In genomic region chr2:105455488-105455991, GRCh38 we compare ENCODE assay signal across 9 cellular contexts. TPM values are rescaled to one million over a fixed set of nuclear protein-coding genes. Genes with fewer than 3 reads are reported as not detected.
DNase-seq lines count a peak whose midpoint lies in the region; ATAC-seq, FAIRE-seq and TF ChIP-seq lines count a peak whose summit lies in the region.
"Had no signal": no experiment of that assay in that cellular context is flagged by ENCODE, and none has a peak within 500 bp of the region (broad histone marks: within the 10 kb centered on the region; RNA-seq: fewer than 3 reads in every experiment).

No MANE protein-coding gene starts in this region.

- in situ Hi-C loops in HepG2 (cut with HindIII; ENCODE audit: extremely low pct_ligation_motif_present, low pct_unique_long_range_greater_than_20kb), result no loop called here

- H3K9ac ChIP-seq in adipocyte (ENCODE audit: low read length) (peak overlapping the region; percentile 68), HepG2 (ENCODE audit: insufficient read depth, low read depth, low read length) (no peak overlapping the region)

- H3K4me1 Mint-ChIP-seq in CD4-positive, alpha-beta T cell (ENCODE audit: low read depth), result no peaks in the 10 kb centered on the region
- no peaks in the 10 kb centered on the region for H3K4me1 Mint-ChIP-seq in activated CD8-positive, alpha-beta T cell treated with anti-CD3 and anti-CD28 coated beads, Interleukin-2, amount 10 ng/mL, durations not matched to agents 7 days and 5 days (ENCODE audit: low read depth)

- H3K27me3 ChIP-seq in adipocyte (replicated peaks; ENCODE audit: control insufficient read depth, insufficient read depth, low read length), result no peaks in the 10 kb centered on the region
- H3K27me3 ChIP-seq in HepG2 (ENCODE audit: control insufficient read depth in 1 of 2, insufficient read depth in 2 of 2, low read length in 2 of 2), result no peaks in the 10 kb centered on the region; a peak in 1 of 5 replicates
- H3K27me3 ChIP-seq in CD4-positive, alpha-beta T cell (ENCODE audit: control insufficient read depth, insufficient read depth, low read length), result peaks cover 3% of the 10 kb centered on the region
- H3K27me3 ChIP-seq: neutrophil had no signal

- no peak overlapping the region for H2AFZ ChIP-seq in HepG2 (ENCODE audit: low read length)

- H3K9me3 Mint-ChIP-seq in CD4-positive, alpha-beta T cell, result no peaks in the 10 kb centered on the region
- no peaks in the 10 kb centered on the region for H3K9me3 Mint-ChIP-seq in activated CD8-positive, alpha-beta T cell treated with anti-CD3 and anti-CD28 coated beads, Interleukin-2, amount 10 ng/mL, durations not matched to agents 7 days and 5 days (ENCODE audit: insufficient read depth)

- H3K27me3 Mint-ChIP-seq in CD4-positive, alpha-beta T cell, result peaks cover 8% of the 10 kb centered on the region
- peaks cover 16% of the 10 kb centered on the region for H3K27me3 Mint-ChIP-seq in activated CD8-positive, alpha-beta T cell treated with anti-CD3 and anti-CD28 coated beads, Interleukin-2, amount 10 ng/mL, durations not matched to agents 7 days and 5 days (ENCODE audit: low read depth)

- no peaks in the 10 kb centered on the region for H4K20me1 ChIP-seq in HepG2 (ENCODE audit: insufficient read depth, low read length)

- no TSS peak for BruUV-seq in HepG2 (replicated peaks; lab: Mats Ljungman, UMichigan)

- no peak overlapping the region for H3K4me2 ChIP-seq in HepG2 (ENCODE audit: low read depth, low read length)

- H3K4me3 Mint-ChIP-seq in CD4-positive, alpha-beta T cell, result no peak overlapping the region
- no peak overlapping the region for H3K4me3 Mint-ChIP-seq in activated CD8-positive, alpha-beta T cell treated with anti-CD3 and anti-CD28 coated beads, Interleukin-2, amount 10 ng/mL, durations not matched to agents 7 days and 5 days

- H3K36me3 ChIP-seq in adipocyte (ENCODE audit: control insufficient read depth, insufficient read depth, low read length, severe bottlenecking) (no peaks in the 10 kb centered on the region), HepG2 (replicated peaks in 1 of 2; ENCODE audit: control insufficient read depth in 1 of 2, insufficient read depth in 2 of 2, low read length in 2 of 2) (no peaks in the 10 kb centered on the region)
- H3K36me3 ChIP-seq: neutrophil had no signal

- no peaks in the 10 kb centered on the region for H3K79me2 ChIP-seq in HepG2 (ENCODE audit: insufficient read depth, low read length)

- no peak for TF ChIP-seq POLR2A in HepG2 (IDR thresholded peaks at IDR 0.05; ENCODE audit: insufficient read depth in 1 of 2, low read depth in 2 of 2, low read length in 2 of 2)

- H3K36me3 Mint-ChIP-seq in CD4-positive, alpha-beta T cell (ENCODE audit: low read depth), result no peaks in the 10 kb centered on the region
- no peaks in the 10 kb centered on the region for H3K36me3 Mint-ChIP-seq in activated CD8-positive, alpha-beta T cell treated with anti-CD3 and anti-CD28 coated beads, Interleukin-2, amount 10 ng/mL, durations not matched to agents 7 days and 5 days (ENCODE audit: low read depth)

- H3K4me1 ChIP-seq in adipocyte (ENCODE audit: control insufficient read depth, insufficient read depth, low read length), result peaks cover 34% of the 10 kb centered on the region
- H3K4me1 ChIP-seq in HepG2 (ENCODE audit: insufficient read depth, low read length), result peaks cover 17% of the 10 kb centered on the region

- 0% methylated on average over 3 of the region's 3 CpGs for WGBS in HepG2 (ENCODE audit: low lambda C conversion rate)

- TF ChIP-seq EP300 in HepG2 (IDR thresholded peaks at IDR 0.05; ENCODE audit: low read depth in 2 of 2, low read length in 2 of 2) (peak in 1 of 2 experiments; percentile 46; a peak in 1 of 4 replicates), HepG2 (CRISPR knock-in tag; IDR thresholded peaks at IDR 0.05; ENCODE audit: borderline replicate concordance) (peak; percentile 25; the same call in 1 of the 2 replicates)

- H3K27ac ChIP-seq in HepG2 (ENCODE audit: extremely low read length, insufficient read depth, low read length), result no peak overlapping the region
- no peak overlapping the region for H3K27ac ChIP-seq in CD4-positive, alpha-beta T cell (ENCODE audit: low read depth, low read length)
- H3K27ac ChIP-seq: neutrophil had no signal

- no peak overlapping the region for H3K27ac Mint-ChIP-seq in CD4-positive, alpha-beta T cell
- H3K27ac Mint-ChIP-seq in activated CD8-positive, alpha-beta T cell treated with anti-CD3 and anti-CD28 coated beads, Interleukin-2, amount 10 ng/mL, durations not matched to agents 7 days and 5 days, result no peak overlapping the region

- ATAC-seq in HepG2, result peak; percentile 64
- ATAC-seq in CD4-positive, alpha-beta T cell (ENCODE audit: poor library complexity), result no peak
- no peak for ATAC-seq in activated CD8-positive, alpha-beta T cell treated with anti-CD3 and anti-CD28 coated beads, Interleukin-2, amount 10 ng/mL, durations not matched to agents 7 days and 5 days

- H3K9me3 ChIP-seq in adipocyte (ENCODE audit: control insufficient read depth, low read length) (no peaks in the 10 kb centered on the region), HepG2 (ENCODE audit: low read length) (no peaks in the 10 kb centered on the region)
- no peaks in the 10 kb centered on the region for H3K9me3 ChIP-seq in CD4-positive, alpha-beta T cell (ENCODE audit: control insufficient read depth, low read length)
- H3K9me3 ChIP-seq: neutrophil had no signal

- CTCF ChIA-PET in HepG2 (lab: Yijun Ruan, JAX; ENCODE audit: low intra/inter-chr PET ratio, low total read pairs), result no interaction called here
- CTCF ChIA-PET in CD4-positive, alpha-beta T cell (lab: Charles Lee), result no interaction called here
- CTCF ChIA-PET in activated CD8-positive, alpha-beta T cell treated with anti-CD3 and anti-CD28 coated beads, Interleukin-2, amount 10 ng/mL, durations not matched to agents 7 days and 5 days (lab: Charles Lee), result interaction anchor here (2.4 kb wide), 1 partner anchor 65 kb away, joined by 5 read pairs; no protein-coding TSS in a partner anchor

- FAIRE-seq in HepG2 (lab: Jason Lieb, UNC), result peak; percentile 12

- POLR2A ChIA-PET in HepG2 (lab: Yijun Ruan, JAX), result no interaction called here
- POLR2A ChIA-PET in CD4-positive, alpha-beta T cell (lab: Charles Lee), result no interaction called here
- POLR2A ChIA-PET in activated CD8-positive, alpha-beta T cell treated with anti-CD3 and anti-CD28 coated beads, Interleukin-2, amount 10 ng/mL, durations not matched to agents 7 days and 5 days (lab: Charles Lee), result no interaction called here

- no peak for TF ChIP-seq RAD21 in HepG2 (CRISPR knock-in tag; IDR thresholded peaks at IDR 0.05)

- no peak for TF ChIP-seq CTCF in HepG2 (CRISPR knock-in tag; IDR thresholded peaks at IDR 0.05)
- no peak for TF ChIP-seq CTCF in CD4-positive, alpha-beta T cell (IDR thresholded peaks at IDR 0.05)

- no peak overlapping the region for H3K4me3 ChIP-seq in adipocyte (ENCODE audit: low read length)
- no peak overlapping the region for H3K4me3 ChIP-seq in HepG2 (replicated peaks in 1 of 3; ENCODE audit: insufficient read depth in 1 of 3, low read depth in 2 of 3, low read length in 3 of 3)

- peak; percentile 55 for DNase-seq in AG08396 (ENCODE audit: low spot score)
- peak; percentile 97 for DNase-seq in LoVo (ENCODE audit: low spot score)
- peak; percentile 98 for DNase-seq in adipocyte (ENCODE audit: low read depth)
- peak; percentile 70 for DNase-seq in HepG2 (ENCODE audit: low spot score)
- DNase-seq in CD4-positive, alpha-beta T cell, result no peak
- DNase-seq in T-helper 9 cell, result no peak
- no peak for DNase-seq in cerebellar cortex (ENCODE audit: low spot score)
- DNase-seq in activated CD8-positive, alpha-beta T cell treated with anti-CD3 and anti-CD28 coated beads, Interleukin-2, amount 10 ng/mL, durations not matched to agents 7 days and 5 days, result no peak

- intact Hi-C loops in HepG2 (cut with micrococcal nuclease; ENCODE audit: unreplicated experiment), result no loop called here
- intact Hi-C loops in CD4-positive, alpha-beta T cell (cut with DNase I, micrococcal nuclease), result no loop called here

TF ChIP-seq in HepG2, 621 proteins besides CTCF, POLR2A, EP300 and RAD21 (continues in another document):
- peak; percentile 92 for TF ChIP-seq CEBPB (IDR thresholded peaks at IDR 0.05; ENCODE audit: borderline replicate concordance, low read depth, low read length)
- peak; percentile 38; the same call in 1 of the 2 replicates for TF ChIP-seq FOXA3 (CRISPR knock-in tag; IDR thresholded peaks at IDR 0.05)
- TF ChIP-seq TEAD3 (CRISPR knock-in tag; optimal IDR thresholded peaks at IDR 0.05; ENCODE audit: borderline replicate concordance), result peak; percentile 23
- no peak for TF ChIP-seq BATF2 (CRISPR knock-in tag; IDR thresholded peaks at IDR 0.05)

RNA-seq across cellular contexts. Expression of gene FHL2, which starts 56.7 kb away (rescaled TPM):
- 1.9 and 2.3 TPM in 2 replicates for total RNA-seq in HepG2 (2016; rRNA removed; fragmentation: Illumina TruSeq; extraction: Trizol)
- 1.4 and 1.6 TPM in 2 replicates for total RNA-seq in HepG2 (2016; cell fraction: cytosol; rRNA removed; fragmentation: Illumina TruSeq; extraction: Trizol; ENCODE audit: low read depth)
- 1.9 and 2.3 TPM in 2 replicates for total RNA-seq in HepG2 (2016; cell fraction: insoluble cytoplasmic fraction; rRNA removed; fragmentation: Illumina TruSeq; extraction: Trizol)
- total RNA-seq in HepG2 (2016; cell fraction: membrane; rRNA removed; fragmentation: Illumina TruSeq; extraction: Trizol), result 1.4 and 1.7 TPM in 2 replicates
- 0.53 and 0.87 TPM in 2 replicates for total RNA-seq in HepG2 (2016; cell fraction: nucleus; rRNA removed; fragmentation: Illumina TruSeq; extraction: Trizol)
- 44.2 and 74.8 TPM in 2 replicates for polyA plus RNA-seq in HepG2 (2011; rRNA removed)
- polyA plus RNA-seq in HepG2 (2011; cell fraction: cytosol; rRNA removed), result 51.8 and 84.3 TPM in 2 replicates
- 19.1 and 28.9 TPM in 2 replicates for polyA plus RNA-seq in HepG2 (2011; cell fraction: nucleus; rRNA removed)
- 51.1 and 56.1 TPM in 2 replicates for polyA plus RNA-seq in HepG2 (2012)
- polyA plus RNA-seq in HepG2 (2016; cell fraction: cytosol; fragmentation: Illumina TruSeq; extraction: Trizol; ENCODE audit: low read depth), result 1.8 and 2.5 TPM in 2 replicates
- 3.4 and 3.5 TPM in 2 replicates for polyA plus RNA-seq in HepG2 (2016; cell fraction: insoluble cytoplasmic fraction; fragmentation: Illumina TruSeq; extraction: Trizol; ENCODE audit: low read depth)
- 1.9 and 2.2 TPM in 2 replicates for polyA plus RNA-seq in HepG2 (2016; cell fraction: membrane; fragmentation: Illumina TruSeq; extraction: Trizol; ENCODE audit: low read depth)
- 1.0 and 1.6 TPM in 2 replicates for polyA plus RNA-seq in HepG2 (2016; cell fraction: nucleus; fragmentation: Illumina TruSeq; extraction: Trizol; ENCODE audit: insufficient read depth, low read depth)
- 56.1 and 100.0 TPM in 2 replicates for polyA minus RNA-seq in HepG2 (2011; rRNA and poly(A)+ RNA removed; ENCODE audit: low replicate concordance)
- polyA minus RNA-seq in HepG2 (2011; cell fraction: cytosol; rRNA and poly(A)+ RNA removed), result 18.5 and 23.7 TPM in 2 replicates
- polyA minus RNA-seq in HepG2 (2011; cell fraction: nucleus; rRNA and poly(A)+ RNA removed), result 28.0 and 37.5 TPM in 2 replicates
- under 1 TPM; 0.41 to 0.42 TPM for total RNA-seq in CD4-positive, alpha-beta T cell
- total RNA-seq in activated CD8-positive, alpha-beta T cell treated with anti-CD3 and anti-CD28 coated beads, Interleukin-2, amount 10 ng/mL, durations not matched to agents 7 days and 5 days, result 1 to 10 TPM; 1.9 to 2.2 TPM

Comparison
In these comparisons a context has a peak if more than half of its experiments do, and no peak if none do; other contexts are left out.
1. DNase-seq: peak in AG08396 (single experiment), LoVo (single experiment), adipocyte (single experiment) and HepG2 (single experiment); none in CD4-positive, alpha-beta T cell (0 of 10), T-helper 9 cell (single experiment), cerebellar cortex (single experiment) and activated CD8-positive, alpha-beta T cell treated with anti-CD3 and anti-CD28 coated beads, Interleukin-2, amount 10 ng/mL, durations not matched to agents 7 days and 5 days (single experiment).